ENCODE assay signal across 1 cellular context in the genomic region with DNA sequence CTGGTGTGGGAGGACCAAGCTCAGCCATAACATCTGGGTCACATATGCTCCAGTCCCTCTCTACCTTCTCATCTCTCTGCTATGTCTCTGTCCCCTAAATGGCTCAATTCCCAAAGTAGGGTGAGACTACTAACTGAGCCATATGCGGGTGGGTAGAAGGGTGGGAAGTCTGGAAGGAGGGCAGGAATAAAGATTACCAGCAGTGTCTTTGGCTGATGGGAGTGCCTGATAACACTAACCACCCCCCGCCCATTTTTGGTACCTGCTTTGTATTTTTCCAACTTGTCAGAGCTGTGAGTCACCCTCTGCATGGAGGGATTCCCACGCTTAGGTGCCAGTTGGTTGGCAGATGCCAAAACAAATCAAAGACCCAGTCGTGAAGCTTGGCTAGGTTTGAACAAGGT.
TF ChIP-seq lines count a peak whose summit lies in the region.

No MANE protein-coding gene starts in this region.

TF ChIP-seq in K562, 482 proteins besides CTCF, POLR2A, EP300 and RAD21 (continued from another document):
- TF ChIP-seq ZZZ3 (IDR thresholded peaks at IDR 0.05), result no peak
- TF ChIP-seq, protein P1, sequence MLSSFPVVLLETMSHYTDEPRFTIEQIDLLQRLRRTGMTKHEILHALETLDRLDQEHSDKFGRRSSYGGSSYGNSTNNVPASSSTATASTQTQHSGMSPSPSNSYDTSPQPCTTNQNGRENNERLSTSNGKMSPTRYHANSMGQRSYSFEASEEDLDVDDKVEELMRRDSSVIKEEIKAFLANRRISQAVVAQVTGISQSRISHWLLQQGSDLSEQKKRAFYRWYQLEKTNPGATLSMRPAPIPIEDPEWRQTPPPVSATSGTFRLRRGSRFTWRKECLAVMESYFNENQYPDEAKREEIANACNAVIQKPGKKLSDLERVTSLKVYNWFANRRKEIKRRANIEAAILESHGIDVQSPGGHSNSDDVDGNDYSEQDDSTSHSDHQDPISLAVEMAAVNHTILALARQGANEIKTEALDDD (IDR thresholded peaks at IDR 0.05), result peak; percentile 81
- TF ChIP-seq TCF7L2 (IDR thresholded peaks at IDR 0.05; ENCODE audit: low read depth, low read length), result peak; percentile 70; the same call in 1 of the 2 replicates
- 0 out of 2 replicates have a peak, but pooled peaks have one; percentile 4 for TF ChIP-seq JUND (IDR thresholded peaks at IDR 0.05; ENCODE audit: borderline replicate concordance, low read depth, low read length)
- peak; percentile 17; the same call in 1 of the 3 replicates for TF ChIP-seq JUND (tag; IDR thresholded peaks at IDR 0.05; ENCODE audit: borderline replicate concordance, low read depth, low read length)
- TF ChIP-seq, protein P2, sequence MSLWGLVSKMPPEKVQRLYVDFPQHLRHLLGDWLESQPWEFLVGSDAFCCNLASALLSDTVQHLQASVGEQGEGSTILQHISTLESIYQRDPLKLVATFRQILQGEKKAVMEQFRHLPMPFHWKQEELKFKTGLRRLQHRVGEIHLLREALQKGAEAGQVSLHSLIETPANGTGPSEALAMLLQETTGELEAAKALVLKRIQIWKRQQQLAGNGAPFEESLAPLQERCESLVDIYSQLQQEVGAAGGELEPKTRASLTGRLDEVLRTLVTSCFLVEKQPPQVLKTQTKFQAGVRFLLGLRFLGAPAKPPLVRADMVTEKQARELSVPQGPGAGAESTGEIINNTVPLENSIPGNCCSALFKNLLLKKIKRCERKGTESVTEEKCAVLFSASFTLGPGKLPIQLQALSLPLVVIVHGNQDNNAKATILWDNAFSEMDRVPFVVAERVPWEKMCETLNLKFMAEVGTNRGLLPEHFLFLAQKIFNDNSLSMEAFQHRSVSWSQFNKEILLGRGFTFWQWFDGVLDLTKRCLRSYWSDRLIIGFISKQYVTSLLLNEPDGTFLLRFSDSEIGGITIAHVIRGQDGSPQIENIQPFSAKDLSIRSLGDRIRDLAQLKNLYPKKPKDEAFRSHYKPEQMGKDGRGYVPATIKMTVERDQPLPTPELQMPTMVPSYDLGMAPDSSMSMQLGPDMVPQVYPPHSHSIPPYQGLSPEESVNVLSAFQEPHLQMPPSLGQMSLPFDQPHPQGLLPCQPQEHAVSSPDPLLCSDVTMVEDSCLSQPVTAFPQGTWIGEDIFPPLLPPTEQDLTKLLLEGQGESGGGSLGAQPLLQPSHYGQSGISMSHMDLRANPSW (CRISPR knock-in tag; IDR thresholded peaks at IDR 0.05), result no peak
- no peak for TF ChIP-seq TGIF2 (CRISPR knock-in tag; IDR thresholded peaks at IDR 0.05)
- TF ChIP-seq, protein P3, sequence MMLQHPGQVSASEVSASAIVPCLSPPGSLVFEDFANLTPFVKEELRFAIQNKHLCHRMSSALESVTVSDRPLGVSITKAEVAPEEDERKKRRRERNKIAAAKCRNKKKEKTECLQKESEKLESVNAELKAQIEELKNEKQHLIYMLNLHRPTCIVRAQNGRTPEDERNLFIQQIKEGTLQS (IDR thresholded peaks at IDR 0.05), result peak; percentile 47; the same call in 1 of the 2 replicates
- TF ChIP-seq, protein P3 (CRISPR knock-in tag; conservative IDR thresholded peaks at IDR 0.05), result no peak
- peak; percentile 30; the same call in 1 of the 2 replicates for TF ChIP-seq SOX6 (IDR thresholded peaks at IDR 0.05)
- TF ChIP-seq NCOA1 (IDR thresholded peaks at IDR 0.05; ENCODE audit: low read depth), result no peak
- peak; percentile 78 for TF ChIP-seq ATF7 (IDR thresholded peaks at IDR 0.05)
TF ChIP-seq in K562: peak in this region for 11.
